1 cellular context compared by ENCODE assay signal in the genomic region with DNA sequence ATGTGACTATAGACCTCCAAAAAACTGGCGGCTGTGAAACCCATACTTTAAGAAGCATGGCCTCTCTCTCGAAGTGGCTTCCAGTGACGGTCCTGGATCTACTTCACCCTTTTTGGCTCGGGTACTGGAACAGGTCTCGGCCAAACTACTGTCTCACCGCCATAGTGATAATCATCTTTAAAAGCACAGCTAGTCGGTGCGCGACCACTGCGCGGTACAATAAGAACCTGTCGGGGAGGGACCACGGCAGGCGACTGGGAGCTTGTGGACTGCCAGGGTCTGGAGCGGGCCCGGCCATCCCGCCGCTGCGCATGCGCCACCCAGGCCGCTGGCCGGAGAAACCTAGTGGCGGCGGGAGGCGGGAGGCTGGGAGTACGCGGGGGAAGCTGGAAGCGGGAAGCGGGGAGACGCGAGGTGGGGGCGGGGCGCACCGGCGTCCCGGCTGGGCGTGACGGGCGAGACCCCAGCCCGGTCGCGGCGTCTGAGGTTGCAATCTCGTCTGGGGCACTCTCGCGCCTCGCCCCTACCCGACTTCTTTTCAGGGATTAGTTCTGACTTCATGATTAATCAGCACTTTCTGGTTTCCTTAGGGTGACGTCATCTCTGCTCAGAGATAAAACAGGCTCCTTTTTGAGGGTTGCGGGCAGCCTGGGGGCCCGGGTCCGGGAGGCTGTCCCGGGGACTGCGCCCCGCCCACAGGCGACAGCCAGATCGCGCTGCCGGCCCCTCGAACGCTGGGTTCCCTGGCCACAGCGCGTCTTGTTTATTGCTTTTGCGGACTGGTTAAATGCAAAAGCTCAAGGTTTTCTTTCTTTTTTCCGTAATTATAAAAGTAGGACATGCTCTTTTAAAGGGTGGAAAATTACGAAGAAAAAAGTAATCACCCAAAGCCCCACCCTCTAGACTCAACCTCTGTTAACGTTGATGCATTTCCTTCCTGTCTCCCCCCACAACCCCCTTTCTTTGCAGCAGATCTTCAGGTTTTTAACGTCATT.
TF ChIP-seq lines count a peak whose summit lies in the region.

No MANE protein-coding gene starts in this region.

TF ChIP-seq in HepG2, 621 proteins besides CTCF, POLR2A, EP300 and RAD21 (continued from another document and continues in another):
- TF ChIP-seq, protein P1, sequence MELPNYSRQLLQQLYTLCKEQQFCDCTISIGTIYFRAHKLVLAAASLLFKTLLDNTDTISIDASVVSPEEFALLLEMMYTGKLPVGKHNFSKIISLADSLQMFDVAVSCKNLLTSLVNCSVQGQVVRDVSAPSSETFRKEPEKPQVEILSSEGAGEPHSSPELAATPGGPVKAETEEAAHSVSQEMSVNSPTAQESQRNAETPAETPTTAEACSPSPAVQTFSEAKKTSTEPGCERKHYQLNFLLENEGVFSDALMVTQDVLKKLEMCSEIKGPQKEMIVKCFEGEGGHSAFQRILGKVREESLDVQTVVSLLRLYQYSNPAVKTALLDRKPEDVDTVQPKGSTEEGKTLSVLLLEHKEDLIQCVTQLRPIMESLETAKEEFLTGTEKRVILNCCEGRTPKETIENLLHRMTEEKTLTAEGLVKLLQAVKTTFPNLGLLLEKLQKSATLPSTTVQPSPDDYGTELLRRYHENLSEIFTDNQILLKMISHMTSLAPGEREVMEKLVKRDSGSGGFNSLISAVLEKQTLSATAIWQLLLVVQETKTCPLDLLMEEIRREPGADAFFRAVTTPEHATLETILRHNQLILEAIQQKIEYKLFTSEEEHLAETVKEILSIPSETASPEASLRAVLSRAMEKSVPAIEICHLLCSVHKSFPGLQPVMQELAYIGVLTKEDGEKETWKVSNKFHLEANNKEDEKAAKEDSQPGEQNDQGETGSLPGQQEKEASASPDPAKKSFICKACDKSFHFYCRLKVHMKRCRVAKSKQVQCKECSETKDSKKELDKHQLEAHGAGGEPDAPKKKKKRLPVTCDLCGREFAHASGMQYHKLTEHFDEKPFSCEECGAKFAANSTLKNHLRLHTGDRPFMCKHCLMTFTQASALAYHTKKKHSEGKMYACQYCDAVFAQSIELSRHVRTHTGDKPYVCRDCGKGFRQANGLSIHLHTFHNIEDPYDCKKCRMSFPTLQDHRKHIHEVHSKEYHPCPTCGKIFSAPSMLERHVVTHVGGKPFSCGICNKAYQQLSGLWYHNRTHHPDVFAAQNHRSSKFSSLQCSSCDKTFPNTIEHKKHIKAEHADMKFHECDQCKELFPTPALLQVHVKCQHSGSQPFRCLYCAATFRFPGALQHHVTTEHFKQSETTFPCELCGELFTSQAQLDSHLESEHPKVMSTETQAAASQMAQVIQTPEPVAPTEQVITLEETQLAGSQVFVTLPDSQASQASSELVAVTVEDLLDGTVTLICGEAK (IDR thresholded peaks at IDR 0.05): no peak
- TF ChIP-seq, protein P1 (CRISPR knock-in tag; IDR thresholded peaks at IDR 0.05): no peak
- TF ChIP-seq SIN3B (IDR thresholded peaks at IDR 0.05; ENCODE audit: low read length) (no peak), MXD3 (CRISPR knock-in tag; IDR thresholded peaks at IDR 0.05) (peak; percentile 70; the same call in 1 of the 2 replicates), ZNF10 (CRISPR knock-in tag; IDR thresholded peaks at IDR 0.05; ENCODE audit: borderline replicate concordance, low read depth) (no peak), FOSL1 (CRISPR knock-in tag; IDR thresholded peaks at IDR 0.05; ENCODE audit: borderline replicate concordance) (no peak), ZNF136 (CRISPR knock-in tag; IDR thresholded peaks at IDR 0.05; ENCODE audit: low read depth) (0 out of 2 replicates have a peak, but pooled peaks have one; percentile 60), NBN (conservative IDR thresholded peaks at IDR 0.05) (no peak), ZNF331 (CRISPR knock-in tag; IDR thresholded peaks at IDR 0.05) (no peak; the same call in 1 of the 2 replicates), ELF1 (CRISPR knock-in tag; IDR thresholded peaks at IDR 0.05) (no peak), CENPX (CRISPR knock-in tag; IDR thresholded peaks at IDR 0.05) (no peak), KDM1A (CRISPR knock-in tag; IDR thresholded peaks at IDR 0.05) (no peak), BRCA1 (CRISPR knock-in tag; IDR thresholded peaks at IDR 0.05) (no peak), ZSCAN31 (CRISPR knock-in tag; IDR thresholded peaks at IDR 0.05; ENCODE audit: low read depth) (0 out of 2 replicates have a peak, but pooled peaks have one; percentile 28), IKZF5 (CRISPR knock-in tag; IDR thresholded peaks at IDR 0.05) (peak; percentile 51; the same call in 1 of the 2 replicates), PLRG1 (conservative IDR thresholded peaks at IDR 0.05) (no peak), ZNF432 (CRISPR knock-in tag; IDR thresholded peaks at IDR 0.05; ENCODE audit: borderline replicate concordance) (no peak), ZNF263 (CRISPR knock-in tag; IDR thresholded peaks at IDR 0.05) (no peak), ZHX2 (IDR thresholded peaks at IDR 0.05; ENCODE audit: low read depth) (peak; percentile 53; the same call in 1 of the 2 replicates), ZHX2 (CRISPR knock-in tag; IDR thresholded peaks at IDR 0.05; ENCODE audit: borderline replicate concordance) (no peak), SNAPC2 (CRISPR knock-in tag; IDR thresholded peaks at IDR 0.05) (no peak), MAFK (conservative IDR thresholded peaks at IDR 0.05 in 1 of 2, IDR thresholded peaks at IDR 0.05 in 1 of 2; ENCODE audit: low read length in 2 of 2) (peak; percentile 75 to 82), ZNF841 (CRISPR knock-in tag; IDR thresholded peaks at IDR 0.05; ENCODE audit: borderline replicate concordance) (no peak), SP2 (CRISPR knock-in tag; IDR thresholded peaks at IDR 0.05) (no peak), ZNF207 (IDR thresholded peaks at IDR 0.05; ENCODE audit: borderline replicate concordance) (no peak), ZC3H13 (CRISPR knock-in tag; IDR thresholded peaks at IDR 0.05) (no peak)
- TF ChIP-seq, protein P2, sequence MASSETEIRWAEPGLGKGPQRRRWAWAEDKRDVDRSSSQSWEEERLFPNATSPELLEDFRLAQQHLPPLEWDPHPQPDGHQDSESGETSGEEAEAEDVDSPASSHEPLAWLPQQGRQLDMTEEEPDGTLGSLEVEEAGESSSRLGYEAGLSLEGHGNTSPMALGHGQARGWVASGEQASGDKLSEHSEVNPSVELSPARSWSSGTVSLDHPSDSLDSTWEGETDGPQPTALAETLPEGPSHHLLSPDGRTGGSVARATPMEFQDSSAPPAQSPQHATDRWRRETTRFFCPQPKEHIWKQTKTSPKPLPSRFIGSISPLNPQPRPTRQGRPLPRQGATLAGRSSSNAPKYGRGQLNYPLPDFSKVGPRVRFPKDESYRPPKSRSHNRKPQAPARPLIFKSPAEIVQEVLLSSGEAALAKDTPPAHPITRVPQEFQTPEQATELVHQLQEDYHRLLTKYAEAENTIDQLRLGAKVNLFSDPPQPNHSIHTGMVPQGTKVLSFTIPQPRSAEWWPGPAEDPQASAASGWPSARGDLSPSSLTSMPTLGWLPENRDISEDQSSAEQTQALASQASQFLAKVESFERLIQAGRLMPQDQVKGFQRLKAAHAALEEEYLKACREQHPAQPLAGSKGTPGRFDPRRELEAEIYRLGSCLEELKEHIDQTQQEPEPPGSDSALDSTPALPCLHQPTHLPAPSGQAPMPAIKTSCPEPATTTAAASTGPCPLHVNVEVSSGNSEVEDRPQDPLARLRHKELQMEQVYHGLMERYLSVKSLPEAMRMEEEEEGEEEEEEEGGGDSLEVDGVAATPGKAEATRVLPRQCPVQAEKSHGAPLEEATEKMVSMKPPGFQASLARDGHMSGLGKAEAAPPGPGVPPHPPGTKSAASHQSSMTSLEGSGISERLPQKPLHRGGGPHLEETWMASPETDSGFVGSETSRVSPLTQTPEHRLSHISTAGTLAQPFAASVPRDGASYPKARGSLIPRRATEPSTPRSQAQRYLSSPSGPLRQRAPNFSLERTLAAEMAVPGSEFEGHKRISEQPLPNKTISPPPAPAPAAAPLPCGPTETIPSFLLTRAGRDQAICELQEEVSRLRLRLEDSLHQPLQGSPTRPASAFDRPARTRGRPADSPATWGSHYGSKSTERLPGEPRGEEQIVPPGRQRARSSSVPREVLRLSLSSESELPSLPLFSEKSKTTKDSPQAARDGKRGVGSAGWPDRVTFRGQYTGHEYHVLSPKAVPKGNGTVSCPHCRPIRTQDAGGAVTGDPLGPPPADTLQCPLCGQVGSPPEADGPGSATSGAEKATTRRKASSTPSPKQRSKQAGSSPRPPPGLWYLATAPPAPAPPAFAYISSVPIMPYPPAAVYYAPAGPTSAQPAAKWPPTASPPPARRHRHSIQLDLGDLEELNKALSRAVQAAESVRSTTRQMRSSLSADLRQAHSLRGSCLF (CRISPR knock-in tag; IDR thresholded peaks at IDR 0.05; ENCODE audit: borderline replicate concordance): no peak
